In genomic region chr11:81135570-81135969, GRCh38 we compare ENCODE assay signal across 23 cellular contexts.
"Had no signal": no experiment of that assay in that cellular context is flagged by ENCODE, and none has a peak within 500 bp of the region (broad histone marks: within the 10 kb centered on the region; RNA-seq: fewer than 3 reads in every experiment).

No MANE protein-coding gene starts in this region.

- H3K4me1 ChIP-seq: esophagus squamous epithelium, gastrocnemius medialis, psoas muscle, right atrium auricular region, spleen, upper lobe of left lung had no signal

- H3K27me3 ChIP-seq: esophagus squamous epithelium, gastrocnemius medialis, neutrophil, ovary, right atrium auricular region, spleen, upper lobe of left lung had no signal

- H3K27ac ChIP-seq: coronary artery, esophagus squamous epithelium, gastrocnemius medialis, neutrophil, ovary, psoas muscle, right atrium auricular region, spleen, upper lobe of left lung had no signal

- H3K9me3 ChIP-seq: esophagus squamous epithelium, gastrocnemius medialis, neutrophil, ovary, psoas muscle, right atrium auricular region, spleen, upper lobe of left lung had no signal

- H3K4me3 ChIP-seq: coronary artery, esophagus squamous epithelium, gastrocnemius medialis, ovary, psoas muscle, right atrium auricular region, spleen, upper lobe of left lung had no signal

- H3K36me3 ChIP-seq: esophagus squamous epithelium, gastrocnemius medialis, neutrophil, ovary, right atrium auricular region, spleen, upper lobe of left lung had no signal

- DNase-seq: activated CD4-positive, alpha-beta memory T cell treated with anti-CD3 and anti-CD28 coated beads, Interleukin-2, amount 10 ng/mL, durations not matched to agents 7 days and 5 days; activated CD4-positive, alpha-beta T cell treated with anti-CD3 and anti-CD28 coated beads for 4 hours; activated CD4-positive, CD25-positive, alpha-beta regulatory T cell; activated effector memory CD4-positive, alpha-beta T cell treated with anti-CD3 and anti-CD28 coated beads, Interleukin-2, amount 50 U/mL, for 16 hours; activated naive CD4-positive, alpha-beta T cell treated with anti-CD3 and anti-CD28 coated beads, Interleukin-2, amount 10 ng/mL, durations not matched to agents 7 days and 5 days; activated T-cell treated with anti-CD3 and anti-CD28 coated beads, Interleukin-2, amount 50 U/mL, for 72 hours; amygdala; cerebellar nuclear complex; endodermal cell; esophagus squamous epithelium; gastrocnemius medialis; hypothalamus; mesenchymal stem cell; ovary; psoas muscle; spleen; stimulated activated CD4-positive, alpha-beta T cell treated with anti-CD3 and anti-CD28 coated beads, Interleukin-4, amount 100 ng/mL, for 1 hour; stimulated activated naive CD4-positive, alpha-beta T cell treated with Interleukin-2 at 50 U/mL for 16 hours; upper lobe of left lung had no signal

- H3K4me1 Mint-ChIP-seq: activated CD4-positive, alpha-beta memory T cell treated with anti-CD3 and anti-CD28 coated beads, Interleukin-2, amount 10 ng/mL, durations not matched to agents 7 days and 5 days; activated naive CD4-positive, alpha-beta T cell treated with anti-CD3 and anti-CD28 coated beads, Interleukin-2, amount 10 ng/mL, durations not matched to agents 7 days and 5 days; nephron had no signal

- ATAC-seq: activated T-cell treated with anti-CD3 and anti-CD28 coated beads, Interleukin-2, amount 50 U/mL, for 72 hours; gastrocnemius medialis; psoas muscle had no signal

- H3K4me3 Mint-ChIP-seq: activated CD4-positive, alpha-beta memory T cell treated with anti-CD3 and anti-CD28 coated beads, Interleukin-2, amount 10 ng/mL, durations not matched to agents 7 days and 5 days; activated naive CD4-positive, alpha-beta T cell treated with anti-CD3 and anti-CD28 coated beads, Interleukin-2, amount 10 ng/mL, durations not matched to agents 7 days and 5 days; activated T-cell treated with anti-CD3 and anti-CD28 coated beads, Interleukin-2, amount 50 U/mL, for 72 hours; endodermal cell; nephron had no signal

- H3K36me3 Mint-ChIP-seq: activated naive CD4-positive, alpha-beta T cell treated with anti-CD3 and anti-CD28 coated beads, Interleukin-2, amount 10 ng/mL, durations not matched to agents 7 days and 5 days had no signal

- H3K27ac Mint-ChIP-seq: activated CD4-positive, alpha-beta memory T cell treated with anti-CD3 and anti-CD28 coated beads, Interleukin-2, amount 10 ng/mL, durations not matched to agents 7 days and 5 days; activated naive CD4-positive, alpha-beta T cell treated with anti-CD3 and anti-CD28 coated beads, Interleukin-2, amount 10 ng/mL, durations not matched to agents 7 days and 5 days; activated T-cell treated with anti-CD3 and anti-CD28 coated beads, Interleukin-2, amount 50 U/mL, for 72 hours; endodermal cell; nephron had no signal

- H3K27me3 Mint-ChIP-seq: activated CD4-positive, alpha-beta memory T cell treated with anti-CD3 and anti-CD28 coated beads, Interleukin-2, amount 10 ng/mL, durations not matched to agents 7 days and 5 days; activated naive CD4-positive, alpha-beta T cell treated with anti-CD3 and anti-CD28 coated beads, Interleukin-2, amount 10 ng/mL, durations not matched to agents 7 days and 5 days had no signal

- H3K9me3 Mint-ChIP-seq: activated CD4-positive, alpha-beta memory T cell treated with anti-CD3 and anti-CD28 coated beads, Interleukin-2, amount 10 ng/mL, durations not matched to agents 7 days and 5 days; endodermal cell; nephron had no signal
